ENCODE assay signal across 9 cellular contexts in genomic region chr2:186848873-186849578, GRCh38. TPM values are rescaled to one million over a fixed set of nuclear protein-coding genes. Genes with fewer than 3 reads are reported as not detected.
DNase-seq lines count a peak whose midpoint lies in the region; ATAC-seq and TF ChIP-seq lines count a peak whose summit lies in the region.
"Had no signal": no experiment of that assay in that cellular context is flagged by ENCODE, and none has a peak within 500 bp of the region (broad histone marks: within the 10 kb centered on the region; RNA-seq: fewer than 3 reads in every experiment).

ZSWIM2 (minus strand) TSS chr2:186849170; CDS start chr2:186849130, 40 bp downstream.

- WGBS in SK-N-SH (ENCODE audit: low lambda C conversion rate) = 6% methylated on average over 23 of the region's 39 CpGs

- H3K36me3 Mint-ChIP-seq in CD4-positive, alpha-beta T cell (ENCODE audit: low read depth) = no peaks in the 10 kb centered on the region
- H3K36me3 Mint-ChIP-seq in dendritic cell treated with granulocyte-macrophage colony-stimulating factor and Interleukin-4, amounts not matched to agents 40 ng/mL and 50 ng/mL, for 4 days (ENCODE audit: low read depth) = no peaks in the 10 kb centered on the region

- no peak for TF ChIP-seq RAD21 in SK-N-SH (IDR thresholded peaks at IDR 0.05; ENCODE audit: low read length)

- peaks cover 22% of the 10 kb centered on the region for H3F3A ChIP-seq in SK-N-SH (replicated peaks; ENCODE audit: insufficient read depth)

- peaks cover 0 to 9% of the 10 kb centered on the region in 2 experiments; a peak in 2 of 4 replicates for H3K4me1 ChIP-seq in SK-N-SH (ENCODE audit: control insufficient read depth in 1 of 2, insufficient read depth in 2 of 2, low read depth in 1 of 2, low read length in 1 of 2)

- peaks cover 26% of the 10 kb centered on the region for H3K27me3 Mint-ChIP-seq in CD4-positive, alpha-beta T cell
- no peaks in the 10 kb centered on the region for H3K27me3 Mint-ChIP-seq in dendritic cell treated with granulocyte-macrophage colony-stimulating factor and Interleukin-4, amounts not matched to agents 40 ng/mL and 50 ng/mL, for 4 days

- H3K9me3 Mint-ChIP-seq in CD4-positive, alpha-beta T cell = no peaks in the 10 kb centered on the region
- no peaks in the 10 kb centered on the region for H3K9me3 Mint-ChIP-seq in dendritic cell treated with granulocyte-macrophage colony-stimulating factor and Interleukin-4, amounts not matched to agents 40 ng/mL and 50 ng/mL, for 4 days

- H3K9me2 ChIP-seq in SK-N-SH = no peaks in the 10 kb centered on the region

- POLR2A ChIA-PET in CD4-positive, alpha-beta T cell (lab: Charles Lee) = no interaction called here
- POLR2A ChIA-PET in SK-N-SH (lab: Yijun Ruan, JAX) = no interaction called here

- no peaks in the 10 kb centered on the region for H3K79me2 ChIP-seq in SK-N-SH (ENCODE audit: insufficient read depth)

- H3K9me3 ChIP-seq in CD4-positive, alpha-beta T cell (ENCODE audit: control insufficient read depth, low read length) = no peaks in the 10 kb centered on the region
- no peaks in the 10 kb centered on the region for H3K9me3 ChIP-seq in SK-N-SH

- no peak for TF ChIP-seq CTCF in CD4-positive, alpha-beta T cell (IDR thresholded peaks at IDR 0.05)
- TF ChIP-seq CTCF in SK-N-SH (IDR thresholded peaks at IDR 0.05) = no peak

- CTCF ChIA-PET in CD4-positive, alpha-beta T cell (lab: Charles Lee) = interaction anchor here (0.6 kb wide), 1 partner anchor 1410 kb away, joined by 3 read pairs; no protein-coding TSS in a partner anchor
- CTCF ChIA-PET in SK-N-SH (lab: Yijun Ruan, JAX) = interaction anchor here (4.7 kb wide), 1 partner anchor 14 kb away, joined by 29 read pairs; no protein-coding TSS in a partner anchor

- peak within 1 kb of the TSS; percentile 63 for H3K4me3 Mint-ChIP-seq in CD4-positive, alpha-beta T cell
- H3K4me3 Mint-ChIP-seq in dendritic cell treated with granulocyte-macrophage colony-stimulating factor and Interleukin-4, amounts not matched to agents 40 ng/mL and 50 ng/mL, for 4 days = peak within 1 kb of the TSS; percentile 76

- no peak within 1 kb of the TSS for H3K27ac Mint-ChIP-seq in CD4-positive, alpha-beta T cell
- peak within 1 kb of the TSS; percentile 66 for H3K27ac Mint-ChIP-seq in dendritic cell treated with granulocyte-macrophage colony-stimulating factor and Interleukin-4, amounts not matched to agents 40 ng/mL and 50 ng/mL, for 4 days

- H3K9ac ChIP-seq in SK-N-SH = peak within 1 kb of the TSS; percentile 57

- H2AFZ ChIP-seq in SK-N-SH (ENCODE audit: low read depth) = peak within 1 kb of the TSS; percentile 98

- ATAC-seq in CD4-positive, alpha-beta T cell (ENCODE audit: poor library complexity) = peak; percentile 26
- peak; percentile 67 for ATAC-seq in GM21390 (IDR thresholded peaks at IDR 0.05; ENCODE audit: unreplicated experiment)

- peak within 1 kb of the TSS; percentile 83 for H3K4me2 ChIP-seq in SK-N-SH

- peak in 1 of 2 experiments; percentile 40; a peak in 1 of 4 replicates for TF ChIP-seq EP300 in SK-N-SH (IDR thresholded peaks at IDR 0.05; ENCODE audit: borderline replicate concordance in 1 of 2, low read depth in 1 of 2, low read length in 1 of 2)

- intact Hi-C loops in CD4-positive, alpha-beta T cell (cut with DNase I, micrococcal nuclease) = no loop called here
- intact Hi-C loops in dendritic cell treated with granulocyte-macrophage colony-stimulating factor and Interleukin-4, amounts not matched to agents 40 ng/mL and 50 ng/mL, for 4 days (cut with micrococcal nuclease) = no loop called here

- no peak within 1 kb of the TSS for H3K27ac ChIP-seq in CD4-positive, alpha-beta T cell (ENCODE audit: low read depth, low read length)
- peak within 1 kb of the TSS; percentile 79 to 87 for H3K27ac ChIP-seq in SK-N-SH (ENCODE audit: low read depth in 2 of 2, low read length in 1 of 2)

- no peaks in the 10 kb centered on the region for H4K20me1 ChIP-seq in SK-N-SH (ENCODE audit: insufficient read depth)

- peak within 1 kb of the TSS; percentile 54 to 66 for H3K4me3 ChIP-seq in SK-N-SH (ENCODE audit: low read depth in 2 of 2, low read length in 1 of 2)

- no peaks in the 10 kb centered on the region for H3K36me3 ChIP-seq in SK-N-SH (replicated peaks in 1 of 2; ENCODE audit: control insufficient read depth in 1 of 2, insufficient read depth in 2 of 2, low read length in 1 of 2)

- DNase-seq in CD4-positive, alpha-beta T cell = peak in 1 of 10 experiments; percentile 0
- peak; percentile 75 for DNase-seq in LHCN-M2 (ENCODE audit: low read depth)
- peak; percentile 78 for DNase-seq in SK-N-SH
- DNase-seq in left kidney (ENCODE audit: low read depth, low spot score) = peak; percentile 95
- peak; percentile 2 to 4 for DNase-seq in stimulated activated CD4-positive, alpha-beta T cell treated with anti-CD3 and anti-CD28 coated beads, Interleukin-15, amount 100 ng/mL, for 48 hours (ENCODE audit: low read depth in 2 of 2)
- DNase-seq in germinal center (ENCODE audit: low spot score) = no peak

- peaks cover 9% of the 10 kb centered on the region for H3K4me1 Mint-ChIP-seq in CD4-positive, alpha-beta T cell (ENCODE audit: low read depth)
- peaks cover 20% of the 10 kb centered on the region for H3K4me1 Mint-ChIP-seq in dendritic cell treated with granulocyte-macrophage colony-stimulating factor and Interleukin-4, amounts not matched to agents 40 ng/mL and 50 ng/mL, for 4 days (ENCODE audit: low read depth)

- H3K27me3 ChIP-seq in CD4-positive, alpha-beta T cell (ENCODE audit: control insufficient read depth, insufficient read depth, low read length) = peaks cover 18% of the 10 kb centered on the region
- no peaks in the 10 kb centered on the region for H3K27me3 ChIP-seq in SK-N-SH (ENCODE audit: insufficient read depth)

TF ChIP-seq in SK-N-SH, 30 proteins besides CTCF, POLR2A, EP300 and RAD21:
- TF ChIP-seq FOSL2 (IDR thresholded peaks at IDR 0.05; ENCODE audit: borderline replicate concordance, low read depth) (peak; percentile 49; the same call in 1 of the 2 replicates), MXI1 (IDR thresholded peaks at IDR 0.05; ENCODE audit: low read depth, low read length) (peak; percentile 93), MAX (IDR thresholded peaks at IDR 0.05; ENCODE audit: low read depth) (peak; percentile 89), POLR2AphosphoS5 (IDR thresholded peaks at IDR 0.05; ENCODE audit: low read depth, low read length) (peak; percentile 79), RFX5 (IDR thresholded peaks at IDR 0.05; ENCODE audit: low read length) (0 out of 2 replicates have a peak, but pooled peaks have one; percentile 39), PBX3 (IDR thresholded peaks at IDR 0.05) (peak; percentile 58), MEF2A (IDR thresholded peaks at IDR 0.05; ENCODE audit: borderline replicate concordance, low read depth) (no peak), TAF1 (IDR thresholded peaks at IDR 0.05; ENCODE audit: borderline replicate concordance, low read depth, low read length) (peak; percentile 48), YY1 (IDR thresholded peaks at IDR 0.05; ENCODE audit: low read depth) (no peak), NFIC (IDR thresholded peaks at IDR 0.05; ENCODE audit: borderline replicate concordance) (0 out of 2 replicates have a peak, but pooled peaks have one; percentile 8), SIN3A (IDR thresholded peaks at IDR 0.05; ENCODE audit: borderline replicate concordance, low read depth, low read length) (peak; percentile 36; the same call in 1 of the 2 replicates), GABPA (IDR thresholded peaks at IDR 0.05; ENCODE audit: low read depth) (peak; percentile 48), REST (IDR thresholded peaks at IDR 0.05; ENCODE audit: low read depth, low read length) (0 out of 2 replicates have a peak, but pooled peaks have one; percentile 12), RCOR1 (IDR thresholded peaks at IDR 0.05; ENCODE audit: low read length) (no peak)
TF ChIP-seq in SK-N-SH: peak in this region for 11.

RNA-seq across cellular contexts. Expression of gene ZSWIM2, which starts in this region (rescaled TPM):
- not detected for total RNA-seq in CD4-positive, alpha-beta T cell
- 0.06 TPM in 1 of 2 replicates, not detected in the other for total RNA-seq in LHCN-M2 (2014; rRNA removed)
- polyA plus RNA-seq in LHCN-M2 (2012) = not detected
- polyA plus RNA-seq in SK-N-SH (2012; rRNA removed) = 0.05 and 0.06 TPM in 2 replicates
- polyA plus RNA-seq in SK-N-SH (2012; cell fraction: cytosol; rRNA removed) = 0.05 and 0.17 TPM in 2 replicates
- polyA plus RNA-seq in SK-N-SH (2012; cell fraction: nucleus; rRNA removed) = 0.14 and 0.17 TPM in 2 replicates
- total RNA-seq: HT1080 had no signal

Comparison
In these comparisons a context has a peak if more than half of its experiments do, and no peak if none do; other contexts are left out.
1. Peak in ATAC-seq in CD4-positive, alpha-beta T cell; RNA of the gene not detected or under 1 TPM.
2. Peak in DNase-seq in LHCN-M2; RNA of the gene not detected or under 1 TPM.
3. Peak in DNase-seq, H3K4me3 ChIP-seq, H3K27ac ChIP-seq, H3K9ac ChIP-seq and H3K4me2 ChIP-seq in SK-N-SH; RNA of the gene not detected or under 1 TPM.